ENCODE assay signal across 13 cellular contexts in genomic region chr1:244840219-244840794, GRCh38. TPM values are rescaled to one million over a fixed set of nuclear protein-coding genes. Genes with fewer than 3 reads are reported as not detected.
DNase-seq lines count a peak whose midpoint lies in the region; ATAC-seq, FAIRE-seq and TF ChIP-seq lines count a peak whose summit lies in the region.
"Had no signal": no experiment of that assay in that cellular context is flagged by ENCODE, and none has a peak within 500 bp of the region (broad histone marks: within the 10 kb centered on the region; RNA-seq: fewer than 3 reads in every experiment).

No MANE protein-coding gene starts in this region.

- CTCF ChIA-PET in HEK293 (lab: Yijun Ruan, JAX), result interaction anchor here (0.5 to 1.8 kb wide), 3 partner anchors 21 to 406 kb away, joined by 4 to 6 read pairs (median 5); no protein-coding TSS in a partner anchor

- H3K36me3 Mint-ChIP-seq in CD4-positive, CD25-positive, alpha-beta regulatory T cell, result peaks cover 36% of the 10 kb centered on the region
- H3K36me3 Mint-ChIP-seq in activated naive CD8-positive, alpha-beta T cell treated with anti-CD3 and anti-CD28 coated beads, Interleukin-2, amount 50 U/mL, for 24 hours (ENCODE audit: low read depth), result peaks cover 82% of the 10 kb centered on the region
- peaks cover 72% of the 10 kb centered on the region for H3K36me3 Mint-ChIP-seq in nephron progenitor cell (ENCODE audit: low read depth)

- POLR2A ChIA-PET in HEK293 (lab: Yijun Ruan, JAX), result interaction anchor here (0.6 to 1.4 kb wide), 4 partner anchors 24 to 782 kb away, joined by 3 to 6 read pairs (median 3); a partner anchor contains a TSS

- H3K27ac Mint-ChIP-seq in CD4-positive, CD25-positive, alpha-beta regulatory T cell, result peak overlapping the region; percentile 9 to 43 (median 10)
- peak overlapping the region; percentile 24 for H3K27ac Mint-ChIP-seq in activated naive CD8-positive, alpha-beta T cell treated with anti-CD3 and anti-CD28 coated beads, Interleukin-2, amount 50 U/mL, for 24 hours
- H3K27ac Mint-ChIP-seq in nephron progenitor cell, result peak overlapping the region; percentile 54

- peaks cover 55% of the 10 kb centered on the region for H3K36me3 ChIP-seq in CD4-positive, CD25-positive, alpha-beta regulatory T cell (ENCODE audit: control insufficient read depth, insufficient read depth, low read length)
- H3K36me3 ChIP-seq in HEK293 (ENCODE audit: control insufficient read depth in 2 of 2, insufficient read depth in 1 of 2, low read length in 2 of 2) (peaks cover 37 to 67% of the 10 kb centered on the region in 2 experiments), kidney (ENCODE audit: control insufficient read depth in 1 of 2, insufficient read depth in 2 of 2, low read length in 2 of 2) (peaks cover 6 to 25% of the 10 kb centered on the region in 2 donors)

- peaks cover 40% of the 10 kb centered on the region for H3K4me1 ChIP-seq in CD4-positive, CD25-positive, alpha-beta regulatory T cell (ENCODE audit: control insufficient read depth, insufficient read depth, low read length, poor library complexity, severe bottlenecking)
- peaks cover 10% of the 10 kb centered on the region; the same call in 1 of the 2 replicates for H3K4me1 ChIP-seq in HEK293 (ENCODE audit: control insufficient read depth, insufficient read depth, low read length)
- H3K4me1 ChIP-seq in kidney (ENCODE audit: control insufficient read depth in 1 of 2, insufficient read depth in 1 of 2, low read depth in 1 of 2, low read length in 2 of 2), result peaks cover 11 to 28% of the 10 kb centered on the region in 2 donors

- peaks cover 0 to 2% (median 0%) of the 10 kb centered on the region in 7 donors for H3K9me3 Mint-ChIP-seq in CD4-positive, CD25-positive, alpha-beta regulatory T cell
- no peaks in the 10 kb centered on the region for H3K9me3 Mint-ChIP-seq in activated naive CD8-positive, alpha-beta T cell treated with anti-CD3 and anti-CD28 coated beads, Interleukin-2, amount 50 U/mL, for 24 hours
- no peaks in the 10 kb centered on the region for H3K9me3 Mint-ChIP-seq in nephron progenitor cell
- H3K9me3 Mint-ChIP-seq: activated T-helper 2 cell treated with anti-CD3 and anti-CD28 coated beads, Interferon-gamma antibody, Interleukin-2, Interleukin-4, amounts not matched to agents 10 μg/mL and 5 μg/mL and 100 μg/mL, durations not matched to agents 14 hours and 24 hours and 36 hours had no signal

- H3K27me3 Mint-ChIP-seq in CD4-positive, CD25-positive, alpha-beta regulatory T cell, result no peaks in the 10 kb centered on the region
- H3K27me3 Mint-ChIP-seq in activated naive CD8-positive, alpha-beta T cell treated with anti-CD3 and anti-CD28 coated beads, Interleukin-2, amount 50 U/mL, for 24 hours, result no peaks in the 10 kb centered on the region
- H3K27me3 Mint-ChIP-seq in nephron progenitor cell (ENCODE audit: low read depth, poor library complexity), result no peaks in the 10 kb centered on the region

- H3K27me3 ChIP-seq in CD4-positive, CD25-positive, alpha-beta regulatory T cell (ENCODE audit: control insufficient read depth, insufficient read depth, low read length), result no peaks in the 10 kb centered on the region
- H3K27me3 ChIP-seq: neutrophil had no signal

- no peak overlapping the region for H3K9ac ChIP-seq in kidney (ENCODE audit: low read length in 2 of 2)

- intact Hi-C loops in kidney (cut with DNase I), result no loop called here

- no peaks in the 10 kb centered on the region for H3K9me3 ChIP-seq in CD4-positive, CD25-positive, alpha-beta regulatory T cell (ENCODE audit: control insufficient read depth in 2 of 2, low read length in 2 of 2)
- H3K9me3 ChIP-seq in HEK293 (ENCODE audit: control insufficient read depth, insufficient read depth, low read depth, low read length) (no peaks in the 10 kb centered on the region), kidney (ENCODE audit: control insufficient read depth in 1 of 2, low read length in 2 of 2) (no peaks in the 10 kb centered on the region)
- H3K9me3 ChIP-seq: neutrophil had no signal

- no peak overlapping the region for H3K27ac ChIP-seq in CD4-positive, CD25-positive, alpha-beta regulatory T cell (ENCODE audit: insufficient read depth, low read length, poor library complexity, severe bottlenecking)
- H3K27ac ChIP-seq in HEK293 (ENCODE audit: extremely low read depth, low read depth, low read length) (no peak overlapping the region), kidney (ENCODE audit: low read depth in 2 of 2, low read length in 2 of 2) (peak overlapping the region in 1 of 2 donors; percentile 45)

- H3K4me3 ChIP-seq in CD4-positive, CD25-positive, alpha-beta regulatory T cell (ENCODE audit: low read depth, low read length), result no peak overlapping the region
- H3K4me3 ChIP-seq in HEK293 (ENCODE audit: low read depth, low read length) (no peak overlapping the region), kidney (ENCODE audit: low read length in 2 of 2) (peak overlapping the region in 1 of 2 donors; percentile 6)

- no peak for DNase-seq in CD4-positive, CD25-positive, alpha-beta regulatory T cell
- no peak for DNase-seq in activated naive CD8-positive, alpha-beta T cell treated with anti-CD3 and anti-CD28 coated beads, Interleukin-2, amount 50 U/mL, for 24 hours
- DNase-seq in nephron progenitor cell, result no peak
- no peak for DNase-seq in NCI-H2196 (lab: John Stamatoyannopoulos, UW; ENCODE audit: unreplicated experiment)
- DNase-seq in SIG-M5 treated with dmso at 0.1 percent for 504 hours (lab: John Stamatoyannopoulos, UW; ENCODE audit: unreplicated experiment), result no peak
- no peak for DNase-seq in kidney
- DNase-seq: DMS153; effector CD8-positive, alpha-beta T cell had no signal

- peak overlapping the region in 3 of 4 donors; percentile 11 to 34 (median 24) for H3K4me3 Mint-ChIP-seq in CD4-positive, CD25-positive, alpha-beta regulatory T cell
- H3K4me3 Mint-ChIP-seq in activated naive CD8-positive, alpha-beta T cell treated with anti-CD3 and anti-CD28 coated beads, Interleukin-2, amount 50 U/mL, for 24 hours, result peak overlapping the region; percentile 4
- no peak overlapping the region for H3K4me3 Mint-ChIP-seq in nephron progenitor cell

- H3K4me1 Mint-ChIP-seq in CD4-positive, CD25-positive, alpha-beta regulatory T cell, result peaks cover 33 to 70% (median 49%) of the 10 kb centered on the region in 4 donors
- peaks cover 81% of the 10 kb centered on the region for H3K4me1 Mint-ChIP-seq in activated naive CD8-positive, alpha-beta T cell treated with anti-CD3 and anti-CD28 coated beads, Interleukin-2, amount 50 U/mL, for 24 hours
- H3K4me1 Mint-ChIP-seq in nephron progenitor cell, result peaks cover 30% of the 10 kb centered on the region

- no peak for ATAC-seq in CD4-positive, CD25-positive, alpha-beta regulatory T cell (ENCODE audit: low read depth in 2 of 2)
- ATAC-seq in activated naive CD8-positive, alpha-beta T cell treated with anti-CD3 and anti-CD28 coated beads, Interleukin-2, amount 50 U/mL, for 24 hours, result no peak
- ATAC-seq in HG02571 (IDR thresholded peaks at IDR 0.05; ENCODE audit: unreplicated experiment), result no peak

- no peak for FAIRE-seq in kidney (lab: Jason Lieb, UNC)
- FAIRE-seq: GM18507 had no signal

- TF ChIP-seq CTCF in HEK293 (tag by site-specific recombination; IDR thresholded peaks at IDR 0.05), result no peak
- TF ChIP-seq CTCF in nephron progenitor cell (IDR thresholded peaks at IDR 0.05), result no peak
- no peak for TF ChIP-seq CTCF in kidney (IDR thresholded peaks at IDR 0.05; ENCODE audit: borderline replicate concordance, extremely low read depth, insufficient read depth)

TF ChIP-seq in HEK293, 187 proteins besides CTCF, POLR2A, EP300 and RAD21 (continues in another document):
- no peak for TF ChIP-seq ZNF692 (tag by site-specific recombination; IDR thresholded peaks at IDR 0.05)
- TF ChIP-seq ZSCAN30 (tag by site-specific recombination; IDR thresholded peaks at IDR 0.05), result 0 out of 2 replicates have a peak, but pooled peaks have one; percentile 30
- TF ChIP-seq, protein P1, sequence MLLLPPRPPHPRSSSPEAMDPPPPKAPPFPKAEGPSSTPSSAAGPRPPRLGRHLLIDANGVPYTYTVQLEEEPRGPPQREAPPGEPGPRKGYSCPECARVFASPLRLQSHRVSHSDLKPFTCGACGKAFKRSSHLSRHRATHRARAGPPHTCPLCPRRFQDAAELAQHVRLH (tag by site-specific recombination; IDR thresholded peaks at IDR 0.05), result no peak
- TF ChIP-seq PRDM6 (tag by site-specific recombination; IDR thresholded peaks at IDR 0.05), result peak; percentile 48

RNA-seq across cellular contexts. Expression of gene COX20, which starts 4.8 kb away (rescaled TPM):
- 25.8 TPM for total RNA-seq in CD4-positive, CD25-positive, alpha-beta regulatory T cell
- polyA plus RNA-seq in CD4-positive, CD25-positive, alpha-beta regulatory T cell, result 10 to 100 TPM; 32.0 to 42.2 (median 37.2) TPM
- total RNA-seq in kidney, result 45.4 TPM
- polyA plus RNA-seq in kidney (ENCODE audit: insufficient read depth, low read depth, low replicate concordance), result 171 TPM

RNA-seq across cellular contexts. Expression of gene HNRNPU, which starts 24.0 kb away (rescaled TPM):
- 523 TPM for total RNA-seq in CD4-positive, CD25-positive, alpha-beta regulatory T cell
- 100 to 1,000 TPM; 169 to 234 (median 216) TPM for polyA plus RNA-seq in CD4-positive, CD25-positive, alpha-beta regulatory T cell
- total RNA-seq in kidney, result 329 TPM
- 153 TPM for polyA plus RNA-seq in kidney (ENCODE audit: insufficient read depth, low read depth, low replicate concordance)
